Comparison of ENCODE assay signal across 9 cellular contexts in genomic region chr6:56766806-56767178, GRCh38.
A peak's percentile ranks its signal among the peaks of the same experiment; 100 is the strongest.
DNase-seq lines count a peak whose midpoint lies in the region; ATAC-seq and TF ChIP-seq lines count a peak whose summit lies in the region.
"Had no signal": no experiment of that assay in that cellular context is flagged by ENCODE, and none has a peak within 500 bp of the region (broad histone marks: within the 10 kb centered on the region; RNA-seq: fewer than 3 reads in every experiment).

No MANE protein-coding gene starts in this region.

- intact Hi-C loops in spleen (cut with DNase I; ENCODE audit: low total_unique reads): no loop called here
- intact Hi-C loops in left lung (cut with DNase I): no loop called here

- H3K9ac ChIP-seq in BLaER1: no peak overlapping the region

- DNase-seq in choroid plexus epithelial cell (ENCODE audit: low read depth): peak; percentile 90
- DNase-seq in stimulated activated naive CD8-positive, alpha-beta T cell treated with anti-CD3 and anti-CD28 coated beads, Interleukin-15, Interleukin-2, amounts not matched to agents 100 U/mL and 50 U/mL, for 24 hours: no peak
- DNase-seq in spleen: no peak
- DNase-seq in NCI-H345 (lab: John Stamatoyannopoulos, UW): no peak
- DNase-seq in left lung: no peak
- DNase-seq: NCI-H1105 treated with DMSO at 0.1 percent for 48 hours had no signal

- TF ChIP-seq POLR2A in spleen (IDR thresholded peaks at IDR 0.05): no peak

- ATAC-seq in GM19467 (IDR thresholded peaks at IDR 0.05; ENCODE audit: unreplicated experiment) (peak; percentile 69), HG03139 (IDR thresholded peaks at IDR 0.05; ENCODE audit: unreplicated experiment) (peak; percentile 79), left lung (no peak)
- ATAC-seq in stimulated activated naive CD8-positive, alpha-beta T cell treated with anti-CD3 and anti-CD28 coated beads, Interleukin-15, Interleukin-2, amounts not matched to agents 100 U/mL and 50 U/mL, for 24 hours: no peak

- WGBS in spleen, 5 donors: 76 to 100% (median 90%) methylated on average over 1 of the region's 1 CpG

- no peaks in the 10 kb centered on the region for H4K20me1 ChIP-seq in BLaER1

- TF ChIP-seq CTCF in choroid plexus epithelial cell (conservative IDR thresholded peaks at IDR 0.05; ENCODE audit: low read depth, low read length) (no peak), spleen (IDR thresholded peaks at IDR 0.05 in 8 of 11, conservative IDR thresholded peaks at IDR 0.05 in 3 of 11) (no peak), left lung (IDR thresholded peaks at IDR 0.05) (no peak)

- H3K27ac ChIP-seq in BLaER1 (no peak overlapping the region), spleen (no peak overlapping the region), left lung (no peak overlapping the region)

- H3K4me1 ChIP-seq in BLaER1 (peaks cover 9% of the 10 kb centered on the region), spleen (peaks cover 0 to 10% (median 2%) of the 10 kb centered on the region in 6 donors), left lung (peaks cover 0 to 5% of the 10 kb centered on the region in 2 donors)

- no peaks in the 10 kb centered on the region for H3K27me3 ChIP-seq in BLaER1
- no peaks in the 10 kb centered on the region for H3K27me3 ChIP-seq in spleen (replicated peaks in 1 of 7)
- no peaks in the 10 kb centered on the region for H3K27me3 ChIP-seq in left lung

- no peaks in the 10 kb centered on the region for H3K36me3 ChIP-seq in BLaER1
- H3K36me3 ChIP-seq in spleen: no peaks in the 10 kb centered on the region
- H3K36me3 ChIP-seq in left lung: no peaks in the 10 kb centered on the region

- H3K4me3 ChIP-seq in BLaER1 (no peak overlapping the region), choroid plexus epithelial cell (ENCODE audit: low read depth, low read length) (no peak overlapping the region), spleen (no peak overlapping the region), left lung (no peak overlapping the region)

- no peaks in the 10 kb centered on the region for H3K9me3 ChIP-seq in BLaER1
- H3K9me3 ChIP-seq in spleen: no peaks in the 10 kb centered on the region
- no peaks in the 10 kb centered on the region for H3K9me3 ChIP-seq in left lung

- peak overlapping the region; percentile 18; the same call in 1 of the 2 replicates for H3K4me2 ChIP-seq in BLaER1

Comparison
In these comparisons a context has a peak if more than half of its experiments do, and no peak if none do; other contexts are left out.
1. ATAC-seq: peak in GM19467 (single experiment) and HG03139 (single experiment); none in stimulated activated naive CD8-positive, alpha-beta T cell treated with anti-CD3 and anti-CD28 coated beads, Interleukin-15, Interleukin-2, amounts not matched to agents 100 U/mL and 50 U/mL, for 24 hours (single experiment) and left lung (single experiment).